Comparison of ENCODE assay signal across 16 cellular contexts in the genomic region with DNA sequence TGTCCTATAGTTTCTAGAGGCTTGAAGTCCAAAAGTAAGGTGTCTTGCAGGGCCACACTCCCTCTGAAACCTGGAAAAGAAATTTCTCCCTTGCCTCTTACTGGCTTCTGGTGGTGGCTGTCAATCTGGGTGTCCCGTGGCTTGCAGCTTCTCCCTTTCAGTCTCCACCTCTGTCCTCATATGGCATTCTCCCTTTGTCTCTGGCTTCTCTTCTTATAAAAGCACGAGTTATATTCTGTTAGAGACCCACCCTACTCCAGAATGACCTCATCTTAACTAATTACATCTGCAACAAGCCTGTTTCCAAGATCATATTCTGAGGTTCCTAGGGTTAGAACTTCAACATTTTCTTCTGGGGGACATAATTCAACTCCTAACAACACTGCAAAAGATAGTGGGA. TPM values are rescaled to one million over a fixed set of nuclear protein-coding genes. Genes with fewer than 3 reads are reported as not detected.
A peak's percentile ranks its signal among the peaks of the same experiment; 100 is the strongest.
DNase-seq lines count a peak whose midpoint lies in the region; ATAC-seq and TF ChIP-seq lines count a peak whose summit lies in the region.
"Had no signal": no experiment of that assay in that cellular context is flagged by ENCODE, and none has a peak within 500 bp of the region (broad histone marks: within the 10 kb centered on the region; RNA-seq: fewer than 3 reads in every experiment).

No MANE protein-coding gene starts in this region.

- peak overlapping the region in 3 of 5 experiments; percentile 55 to 92 (median 59) for H3K27ac Mint-ChIP-seq in brain
- H3K27ac Mint-ChIP-seq: CD8-positive, alpha-beta T cell had no signal

- H3K27me3 ChIP-seq in muscle layer of colon (ENCODE audit: control insufficient read depth in 1 of 2, insufficient read depth in 2 of 2, low read length in 2 of 2) (no peaks in the 10 kb centered on the region), subcutaneous abdominal adipose tissue (ENCODE audit: control insufficient read depth in 5 of 5, insufficient read depth in 4 of 5, low read length in 5 of 5) (peaks cover 0 to 14% (median 9%) of the 10 kb centered on the region in 5 donors)

- no peak for ATAC-seq in GM21381 (IDR thresholded peaks at IDR 0.05; ENCODE audit: unreplicated experiment)
- ATAC-seq: CD8-positive, alpha-beta T cell had no signal

- H3K4me3 ChIP-seq in muscle layer of colon (ENCODE audit: low read depth in 1 of 2, low read length in 2 of 2) (no peak overlapping the region), subcutaneous abdominal adipose tissue (ENCODE audit: low read depth in 1 of 5, low read length in 5 of 5) (no peak overlapping the region)
- H3K4me3 ChIP-seq: HAP-1 had no signal

- no peaks in the 10 kb centered on the region for H3K36me3 Mint-ChIP-seq in brain
- H3K36me3 Mint-ChIP-seq: CD8-positive, alpha-beta T cell had no signal

- no peak for TF ChIP-seq CTCF in brain (conservative IDR thresholded peaks at IDR 0.05)

- H3K4me1 ChIP-seq in muscle layer of colon (ENCODE audit: insufficient read depth, low read length) (peaks cover 19% of the 10 kb centered on the region), subcutaneous abdominal adipose tissue (ENCODE audit: control insufficient read depth in 5 of 5, insufficient read depth in 5 of 5, low read length in 5 of 5) (peaks cover 5 to 28% (median 25%) of the 10 kb centered on the region in 5 donors)
- H3K4me1 ChIP-seq: BE2C had no signal

- H3K4me3 Mint-ChIP-seq in brain: peak overlapping the region in 2 of 5 experiments; percentile 37 to 90
- H3K4me3 Mint-ChIP-seq: CD8-positive, alpha-beta T cell had no signal

- H3K36me3 ChIP-seq in muscle layer of colon (ENCODE audit: insufficient read depth, low read length) (no peaks in the 10 kb centered on the region), subcutaneous abdominal adipose tissue (ENCODE audit: control insufficient read depth in 5 of 5, insufficient read depth in 5 of 5, low read length in 5 of 5) (no peaks in the 10 kb centered on the region)
- H3K36me3 ChIP-seq: BE2C, HAP-1 had no signal

- H3K27me3 Mint-ChIP-seq in brain: peaks cover 12% of the 10 kb centered on the region

- DNase-seq in foreskin melanocyte (no peak), CD1c-positive myeloid dendritic cell (ENCODE audit: extremely low spot score) (no peak)
- DNase-seq in activated T-cell treated with anti-CD3 and anti-CD28 coated beads, Interleukin-2, amount 50 U/mL, for 1 hour: no peak
- DNase-seq: BE2C; CD8-positive, alpha-beta T cell; COR-L47; DMS153; DMS79 treated with DMSO at 0.1 percent for 48 hours; EL; GOT3 had no signal

- H3K9me3 ChIP-seq in muscle layer of colon (ENCODE audit: low read length) (no peaks in the 10 kb centered on the region), subcutaneous abdominal adipose tissue (ENCODE audit: control insufficient read depth in 5 of 5, low read length in 5 of 5) (no peaks in the 10 kb centered on the region)
- H3K9me3 ChIP-seq: BE2C, HAP-1 had no signal

- H3K27ac ChIP-seq in muscle layer of colon (ENCODE audit: low read depth, low read length): peak overlapping the region; percentile 49
- H3K27ac ChIP-seq in subcutaneous abdominal adipose tissue (ENCODE audit: low read depth, low read length): peak overlapping the region; percentile 14
- H3K27ac ChIP-seq: C4-2B had no signal

- no peaks in the 10 kb centered on the region for H3K9me3 Mint-ChIP-seq in brain
- H3K9me3 Mint-ChIP-seq: CD8-positive, alpha-beta T cell had no signal

- H3K9ac ChIP-seq in muscle layer of colon (ENCODE audit: low read length) (no peak overlapping the region), subcutaneous abdominal adipose tissue (ENCODE audit: low read length in 5 of 5) (no peak overlapping the region)

- peaks cover 45% of the 10 kb centered on the region for H3K4me1 Mint-ChIP-seq in brain

RNA-seq across cellular contexts. Expression of a gene that starts 3.4 kb away (rescaled TPM):
- polyA plus RNA-seq in brain (ENCODE audit: insufficient read depth, low read depth, low replicate concordance): 1.2 TPM
